ENCODE assay signal across 20 cellular contexts in genomic region chr18:55085557-55086285, GRCh38.
DNase-seq lines count a peak whose midpoint lies in the region; ATAC-seq, FAIRE-seq and TF ChIP-seq lines count a peak whose summit lies in the region.
"Had no signal": no experiment of that assay in that cellular context is flagged by ENCODE, and none has a peak within 500 bp of the region (broad histone marks: within the 10 kb centered on the region; RNA-seq: fewer than 3 reads in every experiment).

No MANE protein-coding gene starts in this region.

- TF ChIP-seq POLR2A in GM12891 (IDR thresholded peaks at IDR 0.05; ENCODE audit: low read depth, low read length), result no peak

- H3K4me3 Mint-ChIP-seq in stimulated activated memory B cell treated with anti-CD40 and anti-IgM and Interleukin-4, amounts not matched to agents 10 μg/mL and 1 μg/mL and 100 μg/mL, for 72 hours, result peak overlapping the region; percentile 35
- no peak overlapping the region for H3K4me3 Mint-ChIP-seq in endothelial cell (ENCODE audit: unreplicated experiment)
- H3K4me3 Mint-ChIP-seq: CD4-positive, CD25-positive, alpha-beta regulatory T cell; CD8-positive, alpha-beta memory T cell had no signal

- peak overlapping the region; percentile 29 for H3K4me3 ChIP-seq in OCI-LY3 (ENCODE audit: low read length)
- H3K4me3 ChIP-seq: HAP-1 had no signal

- ATAC-seq in HG02884 (IDR thresholded peaks at IDR 0.05; ENCODE audit: unreplicated experiment), result peak; percentile 35
- ATAC-seq in stimulated activated memory B cell treated with anti-CD40 and anti-IgM and Interleukin-4, amounts not matched to agents 10 μg/mL and 1 μg/mL and 100 μg/mL, for 72 hours, result peak; percentile 91
- no peak for ATAC-seq in GM19463 (IDR thresholded peaks at IDR 0.05; ENCODE audit: unreplicated experiment)
- ATAC-seq: HepG2 had no signal

- no peaks in the 10 kb centered on the region for H3K9me3 ChIP-seq in OCI-LY3 (ENCODE audit: insufficient read depth, low read length)
- H3K9me3 ChIP-seq: BE2C, HAP-1 had no signal

- H3K27ac Mint-ChIP-seq in stimulated activated memory B cell treated with anti-CD40 and anti-IgM and Interleukin-4, amounts not matched to agents 10 μg/mL and 1 μg/mL and 100 μg/mL, for 72 hours, result peak overlapping the region; percentile 85
- no peak overlapping the region for H3K27ac Mint-ChIP-seq in endothelial cell (ENCODE audit: unreplicated experiment)
- H3K27ac Mint-ChIP-seq: CD8-positive, alpha-beta memory T cell had no signal

- no peaks in the 10 kb centered on the region for H3K79me2 ChIP-seq in OCI-LY3 (ENCODE audit: low read length)

- H3K9me3 Mint-ChIP-seq in stimulated activated memory B cell treated with anti-CD40 and anti-IgM and Interleukin-4, amounts not matched to agents 10 μg/mL and 1 μg/mL and 100 μg/mL, for 72 hours, result no peaks in the 10 kb centered on the region
- H3K9me3 Mint-ChIP-seq in endothelial cell (ENCODE audit: unreplicated experiment), result no peaks in the 10 kb centered on the region
- H3K9me3 Mint-ChIP-seq: IgD-negative memory B cell had no signal

- DNase-seq in GM12891 (ENCODE audit: insufficient read length, low spot score), result no peak
- no peak for DNase-seq in NCI-H1048 (lab: John Stamatoyannopoulos, UW)
- no peak for DNase-seq in H4 (ENCODE audit: low spot score)
- DNase-seq in endothelial cell (ENCODE audit: low spot score), result no peak
- DNase-seq: BE2C; C1 segment of cervical spinal cord; CD4-positive, CD25-positive, alpha-beta regulatory T cell; CD8-positive, alpha-beta memory T cell; COR-L47; Karpas-422; KBM-7 had no signal

- no peak for FAIRE-seq in GM12891 (lab: Jason Lieb, UNC)
- FAIRE-seq: G401.6, H1, HepG2 had no signal

- peak overlapping the region; percentile 64 for H3K4me2 ChIP-seq in OCI-LY3 (ENCODE audit: low read length)

- H3K36me3 ChIP-seq in OCI-LY3 (replicated peaks; ENCODE audit: low read depth, low read length), result peaks cover 8% of the 10 kb centered on the region
- H3K36me3 ChIP-seq: BE2C, HAP-1 had no signal

- H3K4me1 Mint-ChIP-seq in stimulated activated memory B cell treated with anti-CD40 and anti-IgM and Interleukin-4, amounts not matched to agents 10 μg/mL and 1 μg/mL and 100 μg/mL, for 72 hours, result peaks cover 65% of the 10 kb centered on the region
- no peaks in the 10 kb centered on the region for H3K4me1 Mint-ChIP-seq in endothelial cell (ENCODE audit: unreplicated experiment)
- H3K4me1 Mint-ChIP-seq: CD4-positive, CD25-positive, alpha-beta regulatory T cell; CD8-positive, alpha-beta memory T cell had no signal

- H3K27ac ChIP-seq in OCI-LY3 (ENCODE audit: low read length), result peak overlapping the region; percentile 78

- H4K20me1 ChIP-seq in OCI-LY3 (ENCODE audit: insufficient read depth, low read length), result no peaks in the 10 kb centered on the region

- H3K9ac ChIP-seq in OCI-LY3 (ENCODE audit: low read length), result peak overlapping the region; percentile 46

- TF ChIP-seq CTCF in OCI-LY3 (IDR thresholded peaks at IDR 0.05; ENCODE audit: low read depth, low read length) (no peak), endothelial cell (IDR thresholded peaks at IDR 0.05; ENCODE audit: unreplicated experiment) (no peak)

- no peaks in the 10 kb centered on the region for H3K27me3 Mint-ChIP-seq in stimulated activated memory B cell treated with anti-CD40 and anti-IgM and Interleukin-4, amounts not matched to agents 10 μg/mL and 1 μg/mL and 100 μg/mL, for 72 hours
- peaks cover 3% of the 10 kb centered on the region for H3K27me3 Mint-ChIP-seq in endothelial cell (ENCODE audit: unreplicated experiment)
- H3K27me3 Mint-ChIP-seq: CD4-positive, CD25-positive, alpha-beta regulatory T cell; IgD-negative memory B cell had no signal

- H3K4me1 ChIP-seq in OCI-LY3 (ENCODE audit: low read length), result peaks cover 86% of the 10 kb centered on the region
- H3K4me1 ChIP-seq: BE2C, HAP-1 had no signal

- no peaks in the 10 kb centered on the region for H3K27me3 ChIP-seq in OCI-LY3 (ENCODE audit: low read depth, low read length)
- H3K27me3 ChIP-seq: BE2C had no signal

- H2AFZ ChIP-seq in OCI-LY3 (ENCODE audit: low read depth, low read length), result peak overlapping the region; percentile 49; the same call in 1 of the 2 replicates

- peaks cover 17% of the 10 kb centered on the region for H3K36me3 Mint-ChIP-seq in stimulated activated memory B cell treated with anti-CD40 and anti-IgM and Interleukin-4, amounts not matched to agents 10 μg/mL and 1 μg/mL and 100 μg/mL, for 72 hours
- H3K36me3 Mint-ChIP-seq in endothelial cell (ENCODE audit: low read depth, unreplicated experiment), result no peaks in the 10 kb centered on the region
- H3K36me3 Mint-ChIP-seq: CD4-positive, CD25-positive, alpha-beta regulatory T cell; CD8-positive, alpha-beta memory T cell; IgD-negative memory B cell had no signal

TF ChIP-seq in GM12891, 5 proteins besides CTCF, POLR2A, EP300 and RAD21:
- 0 out of 2 replicates have a peak, but pooled peaks have one; percentile 9 for TF ChIP-seq SPI1 (IDR thresholded peaks at IDR 0.05; ENCODE audit: low read depth, low read length)
- TF ChIP-seq TAF1 (IDR thresholded peaks at IDR 0.05; ENCODE audit: low read depth, low read length), result no peak
